Comparison of ENCODE assay signal across 8 cellular contexts in genomic region chr1:159854101-159854692, GRCh38. TPM values are rescaled to one million over a fixed set of nuclear protein-coding genes. Genes with fewer than 3 reads are reported as not detected.
DNase-seq lines count a peak whose midpoint lies in the region; ATAC-seq and TF ChIP-seq lines count a peak whose summit lies in the region.

No MANE protein-coding gene starts in this region.

- peaks cover 29% of the 10 kb centered on the region for H3K4me1 Mint-ChIP-seq in CD14-positive monocyte

- H3K27ac Mint-ChIP-seq in CD14-positive monocyte = peak overlapping the region in 4 of 7 donors; percentile 22 to 75 (median 52)

- H3K4me3 ChIP-seq in RWPE2 (ENCODE audit: severe bottlenecking) (peak overlapping the region; percentile 48), skeletal muscle cell (ENCODE audit: low read depth, low read length) (peak overlapping the region; percentile 65)

- H3K9me3 Mint-ChIP-seq in CD14-positive monocyte = no peaks in the 10 kb centered on the region

- no peaks in the 10 kb centered on the region for H3K9me3 ChIP-seq in RWPE2 (ENCODE audit: severe bottlenecking)

- no peaks in the 10 kb centered on the region for H3K36me3 Mint-ChIP-seq in CD14-positive monocyte

- no peaks in the 10 kb centered on the region for H3K27me3 ChIP-seq in RWPE2 (ENCODE audit: insufficient read depth, poor library complexity, severe bottlenecking)

- DNase-seq in CD14-positive monocyte (ENCODE audit: low spot score) (no peak), HCEC 1CT (peak; percentile 48), RWPE2 (ENCODE audit: low spot score) (no peak), caudate nucleus (lab: John Stamatoyannopoulos, UW) (peak in 57 of 61 donors; percentile 7 to 76 (median 49)), iPS-NIHi7 (ENCODE audit: extremely low spot score) (peak; percentile 69), skeletal muscle cell (ENCODE audit: low read depth) (no peak), activated gamma-delta T cell (lab: John Stamatoyannopoulos, UW) (no peak)

- ATAC-seq in RWPE2 (ENCODE audit: low read depth) (peak; percentile 60), HG02973 (IDR thresholded peaks at IDR 0.05; ENCODE audit: unreplicated experiment) (no peak)

- no peak for TF ChIP-seq CTCF in CD14-positive monocyte (IDR thresholded peaks at IDR 0.05)
- no peak for TF ChIP-seq CTCF in RWPE2 (IDR thresholded peaks at IDR 0.05; ENCODE audit: poor library complexity, severe bottlenecking)

- H3K27ac ChIP-seq in RWPE2 (ENCODE audit: poor library complexity, severe bottlenecking) (peak overlapping the region; percentile 63), caudate nucleus (ENCODE audit: low read depth, low read length) (peak overlapping the region; percentile 92)

- peaks cover 19% of the 10 kb centered on the region for H3K4me1 ChIP-seq in RWPE2 (ENCODE audit: insufficient read depth, poor library complexity, severe bottlenecking)

- no peaks in the 10 kb centered on the region for H3K36me3 ChIP-seq in RWPE2 (ENCODE audit: low read depth)

- peaks cover 9 to 12% (median 9%) of the 10 kb centered on the region in 3 donors for H3K27me3 Mint-ChIP-seq in CD14-positive monocyte (ENCODE audit: low read depth in 3 of 3)

- intact Hi-C loops in CD14-positive monocyte (cut with micrococcal nuclease) = no loop called here

- peak overlapping the region; percentile 83 to 94 for H3K4me3 Mint-ChIP-seq in CD14-positive monocyte

RNA-seq across cellular contexts. Expression of gene VSIG8, which starts 8.3 kb away (rescaled TPM):
- not detected for polyA plus RNA-seq in CD14-positive monocyte

RNA-seq across cellular contexts. Expression of gene SLAMF8, which starts 27.5 kb away (rescaled TPM):
- polyA plus RNA-seq in CD14-positive monocyte = 1 to 10 TPM; 2.6 to 5.7 TPM

RNA-seq across cellular contexts. Expression of gene CFAP45, which starts 45.8 kb away (rescaled TPM):
- polyA plus RNA-seq in CD14-positive monocyte = under 1 TPM in 1 of 2 donors, not detected in 1; 0.12 TPM

RNA-seq across cellular contexts. Expression of gene FCRL6, which starts 52.0 kb away (rescaled TPM):
- polyA plus RNA-seq in CD14-positive monocyte = under 1 TPM; 0.15 to 0.17 TPM

Comparison
In these comparisons a context has a peak if more than half of its experiments do, and no peak if none do; other contexts are left out.
1. DNase-seq: peak in HCEC 1CT (single experiment), caudate nucleus (57 of 61) and iPS-NIHi7 (single experiment); none in CD14-positive monocyte (single experiment), RWPE2 (single experiment), skeletal muscle cell (single experiment) and activated gamma-delta T cell (single experiment).